In the genomic region with DNA sequence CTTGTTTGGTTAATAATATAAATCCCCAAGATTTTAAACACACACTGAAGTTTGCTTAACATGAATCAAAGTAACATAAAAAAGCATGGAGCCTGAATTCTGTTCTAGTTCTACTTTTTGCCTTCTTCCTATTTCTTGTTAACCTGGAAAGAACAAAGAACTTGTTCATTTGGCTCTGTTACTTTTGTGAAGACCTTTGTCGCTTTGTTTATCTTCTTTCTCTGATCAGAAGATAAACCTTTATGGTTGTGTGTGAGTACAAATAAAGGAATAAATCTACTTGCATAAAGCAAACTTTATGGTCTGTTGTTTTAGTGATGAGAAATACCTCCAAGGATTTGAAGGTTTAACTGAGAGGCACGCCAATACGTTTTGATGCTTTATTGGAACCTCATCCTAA, we compare ENCODE assay signal across 28 cellular contexts.
"Had no signal": no experiment of that assay in that cellular context is flagged by ENCODE, and none has a peak within 500 bp of the region (broad histone marks: within the 10 kb centered on the region; RNA-seq: fewer than 3 reads in every experiment).

No MANE protein-coding gene starts in this region.

- ATAC-seq: activated T-cell treated with anti-CD3 and anti-CD28 coated beads, Interleukin-2, amount 50 U/mL, for 4 hours; K562; T-helper 17 cell had no signal

- H3K36me3 ChIP-seq: MG63 had no signal

- DNase-seq: activated CD4-positive, alpha-beta memory T cell treated with anti-CD3 and anti-CD28 coated beads for 36 hours; activated CD4-positive, alpha-beta T cell treated with anti-CD3 and anti-CD28 coated beads, Interleukin-2, amount 10 ng/mL, durations not matched to agents 7 days and 5 days; activated CD4-positive, CD25-positive, alpha-beta regulatory T cell; activated CD8-positive, alpha-beta memory T cell treated with anti-CD3 and anti-CD28 coated beads for 24 hours; activated gamma-delta T cell; activated naive CD4-positive, alpha-beta T cell treated with anti-CD3 and anti-CD28 coated beads for 36 hours; activated T-cell treated with anti-CD3 and anti-CD28 coated beads, Interleukin-2, amount 50 U/mL, for 4 hours; amygdala; Karpas-422; MG63; MV-4-11; NCI-H1092 treated with DMSO at 0.1 percent for 48 hours; NCI-H1417 treated with DMSO at 0.1 percent for 48 hours; NCI-H1694; NCI-H2029; NCI-H2107; NCI-H345; NCI-H510A; NCI-H526 treated with DMSO at 0.1 percent for 48 hours; NCI-H82; PC-9; SIG-M5; T-helper 17 cell; T-helper 9 cell had no signal

- H3K27me3 ChIP-seq: MG63 had no signal

- H3K27ac ChIP-seq: PC-9 had no signal

- H3K4me3 ChIP-seq: K562, MG63, PC-9 had no signal

- H3K4me3 Mint-ChIP-seq: activated CD4-positive, alpha-beta memory T cell treated with anti-CD3 and anti-CD28 coated beads for 36 hours; activated CD4-positive, alpha-beta T cell treated with anti-CD3 and anti-CD28 coated beads, Interleukin-2, amount 10 ng/mL, durations not matched to agents 7 days and 5 days; activated naive CD4-positive, alpha-beta T cell treated with anti-CD3 and anti-CD28 coated beads for 36 hours; activated naive CD8-positive, alpha-beta T cell; activated T-cell treated with anti-CD3 and anti-CD28 coated beads, Interleukin-2, amount 50 U/mL, for 4 hours; brain; central memory CD8-positive, alpha-beta T cell; T-helper 17 cell had no signal

- H3K9me3 ChIP-seq: MG63 had no signal

- H3K27ac Mint-ChIP-seq: activated CD4-positive, alpha-beta memory T cell treated with anti-CD3 and anti-CD28 coated beads for 36 hours; activated CD4-positive, alpha-beta T cell treated with anti-CD3 and anti-CD28 coated beads, Interleukin-2, amount 10 ng/mL, durations not matched to agents 7 days and 5 days; activated naive CD4-positive, alpha-beta T cell treated with anti-CD3 and anti-CD28 coated beads for 36 hours; activated naive CD8-positive, alpha-beta T cell; brain; T-helper 17 cell had no signal

- H2AFZ ChIP-seq: PC-9 had no signal

- H3K4me1 Mint-ChIP-seq: brain; central memory CD8-positive, alpha-beta T cell; T-helper 17 cell had no signal

- H3K36me3 Mint-ChIP-seq: brain had no signal

- H3K27me3 Mint-ChIP-seq: activated CD4-positive, alpha-beta memory T cell treated with anti-CD3 and anti-CD28 coated beads for 36 hours; activated CD4-positive, alpha-beta T cell treated with anti-CD3 and anti-CD28 coated beads, Interleukin-2, amount 10 ng/mL, durations not matched to agents 7 days and 5 days; activated naive CD8-positive, alpha-beta T cell; brain; central memory CD8-positive, alpha-beta T cell; T-helper 17 cell had no signal

- H3K4me2 ChIP-seq: PC-9 had no signal
